8 cellular contexts compared by ENCODE assay signal in genomic region chr16:56860226-56861020, GRCh38. TPM values are rescaled to one million over a fixed set of nuclear protein-coding genes. Genes with fewer than 3 reads are reported as not detected.
DNase-seq lines count a peak whose midpoint lies in the region; TF ChIP-seq lines count a peak whose summit lies in the region.

No MANE protein-coding gene starts in this region.

- CTCF ChIA-PET in GM10248 (lab: Yijun Ruan, JAX): interaction anchor here (1.3 to 3.1 kb wide), 5 partner anchors 9 to 110 kb away, joined by 3 to 14 read pairs (median 5); no protein-coding TSS in a partner anchor
- CTCF ChIA-PET in OCI-LY7 (lab: Charles Lee; ENCODE audit: unreplicated experiment): interaction anchor here (0.9 to 1.5 kb wide), 3 partner anchors 9 to 69 kb away, joined by 3 to 4 read pairs (median 4); no protein-coding TSS in a partner anchor

- H3K27me3 ChIP-seq in hepatocyte: no peaks in the 10 kb centered on the region

- no peaks in the 10 kb centered on the region for H3K36me3 ChIP-seq in OCI-LY7 (ENCODE audit: insufficient read depth, low read length)
- no peaks in the 10 kb centered on the region for H3K36me3 ChIP-seq in hepatocyte (replicated peaks; ENCODE audit: insufficient read depth, low read depth)

- H3K27ac ChIP-seq in OCI-LY7 (ENCODE audit: low read depth, low read length, poor library complexity, severe bottlenecking) (peak overlapping the region; percentile 85), hepatocyte (peak overlapping the region; percentile 58)

- DNase-seq in GM10248 (ENCODE audit: extremely low spot score) (peak; percentile 80), H4 (ENCODE audit: low spot score) (peak; percentile 25), OCI-LY7 (ENCODE audit: low spot score) (peak; percentile 85), hepatocyte (ENCODE audit: low spot score) (no peak), superior temporal gyrus (ENCODE audit: extremely low spot score) (no peak), HK-2 (ENCODE audit: unreplicated experiment) (no peak), HUDEP-2 (lab: John Stamatoyannopoulos, UW; ENCODE audit: unreplicated experiment in 76 of 76) (no peak), iPS-NIHi7 (ENCODE audit: extremely low spot score) (no peak)

- WGBS in hepatocyte (ENCODE audit: low lambda C conversion rate, missing lambda C conversion rate): 71% methylated on average over 9 of the region's 9 CpGs

- H3K4me2 ChIP-seq in OCI-LY7 (ENCODE audit: low read length) (peak overlapping the region; percentile 75), hepatocyte (peak overlapping the region; percentile 58)

- no TSS peak for BruUV-seq in OCI-LY7 (replicated peaks; lab: Mats Ljungman, UMichigan)

- no peaks in the 10 kb centered on the region for H3K9me3 ChIP-seq in OCI-LY7 (ENCODE audit: low read length)
- no peaks in the 10 kb centered on the region for H3K9me3 ChIP-seq in hepatocyte (ENCODE audit: low read depth)

- no peaks in the 10 kb centered on the region for H3K9me2 ChIP-seq in OCI-LY7 (ENCODE audit: insufficient read depth, low read length)
- H3K9me2 ChIP-seq in hepatocyte (replicated peaks; ENCODE audit: insufficient read depth): no peaks in the 10 kb centered on the region

- no peaks in the 10 kb centered on the region for H4K20me1 ChIP-seq in OCI-LY7 (ENCODE audit: insufficient read depth, low read length)
- H4K20me1 ChIP-seq in hepatocyte (ENCODE audit: insufficient read depth, poor library complexity, severe bottlenecking): no peaks in the 10 kb centered on the region

- intact Hi-C loops in OCI-LY7 (cut with micrococcal nuclease; ENCODE audit: unreplicated experiment): loop anchor here (5.0 kb wide), 1 partner anchor 182 kb away; no protein-coding TSS in a partner anchor

- POLR2A ChIA-PET in GM10248 (lab: Yijun Ruan, JAX) (interaction anchor here (1.2 kb wide), 1 partner anchor 71 kb away, joined by 5 read pairs; the partner anchor contains the start of gene HERPUD1), OCI-LY7 (lab: Charles Lee) (interaction anchor here (0.5 to 2.2 kb wide), 10 partner anchors 8 to 160 kb away, joined by 3 to 10 read pairs (median 3); no protein-coding TSS in a partner anchor)

- peaks cover 47% of the 10 kb centered on the region for H3K4me1 ChIP-seq in OCI-LY7 (ENCODE audit: insufficient read depth, low read length, poor library complexity, severe bottlenecking)
- H3K4me1 ChIP-seq in hepatocyte (ENCODE audit: insufficient read depth): peaks cover 29% of the 10 kb centered on the region

- H3K4me3 ChIP-seq in OCI-LY7 (ENCODE audit: low read depth, low read length, poor library complexity, severe bottlenecking): peak overlapping the region; percentile 48
- H3K4me3 ChIP-seq in hepatocyte: no peak overlapping the region

- no peaks in the 10 kb centered on the region for H3K79me2 ChIP-seq in OCI-LY7 (ENCODE audit: insufficient read depth, low read depth, low read length)
- no peaks in the 10 kb centered on the region for H3K79me2 ChIP-seq in hepatocyte

- H2AFZ ChIP-seq in OCI-LY7 (ENCODE audit: low read length): peak overlapping the region; percentile 68
- no peak overlapping the region for H2AFZ ChIP-seq in hepatocyte

- no peak for TF ChIP-seq CTCF in GM10248 (IDR thresholded peaks at IDR 0.05; ENCODE audit: control extremely low read depth, extremely low read depth, low read depth, missing control alignments)
- TF ChIP-seq CTCF in OCI-LY7 (conservative IDR thresholded peaks at IDR 0.05; ENCODE audit: low read length): no peak
- no peak for TF ChIP-seq CTCF in hepatocyte (IDR thresholded peaks at IDR 0.05; ENCODE audit: poor library complexity)

RNA-seq across cellular contexts. Expression of gene SLC12A3, which starts 4.6 kb away (rescaled TPM):
- total RNA-seq in H4 (2014; rRNA removed; shearing (Covaris generic)): not detected in 2 replicates
- 0.25 and 1.6 TPM in 2 replicates for total RNA-seq in OCI-LY7 (2014; rRNA removed; shearing (Covaris generic))
- 0.63 and 0.88 TPM in 2 replicates for total RNA-seq in OCI-LY7 (2022)
- total RNA-seq in hepatocyte: not detected in 2 replicates
- not detected in 2 replicates for polyA plus RNA-seq in hepatocyte

Comparison
In these comparisons a context has a peak if more than half of its experiments do, and no peak if none do; other contexts are left out.
1. DNase-seq: peak in GM10248 (single experiment), H4 (single experiment) and OCI-LY7 (single experiment); none in hepatocyte (single experiment), superior temporal gyrus (single experiment), HK-2 (single experiment), HUDEP-2 (0 of 76) and iPS-NIHi7 (single experiment).